12 cellular contexts compared by ENCODE assay signal in genomic region chr3:71052725-71053124, GRCh38.
A peak's percentile ranks its signal among the peaks of the same experiment; 100 is the strongest.
DNase-seq lines count a peak whose midpoint lies in the region; ATAC-seq and TF ChIP-seq lines count a peak whose summit lies in the region.
"Had no signal": no experiment of that assay in that cellular context is flagged by ENCODE, and none has a peak within 500 bp of the region (broad histone marks: within the 10 kb centered on the region; RNA-seq: fewer than 3 reads in every experiment).

No MANE protein-coding gene starts in this region.

- no peaks in the 10 kb centered on the region for H3K36me3 ChIP-seq in breast epithelium
- H3K36me3 ChIP-seq in mammary epithelial cell (ENCODE audit: insufficient read depth, low read length), result peaks cover 18% of the 10 kb centered on the region

- peaks cover 99% of the 10 kb centered on the region for H3K4me1 Mint-ChIP-seq in mesothelial cell of epicardium
- peaks cover 96% of the 10 kb centered on the region for H3K4me1 Mint-ChIP-seq in type B pancreatic cell (ENCODE audit: unreplicated experiment)

- no peaks in the 10 kb centered on the region for H3K27me3 ChIP-seq in breast epithelium
- H3K27me3 ChIP-seq in mammary epithelial cell (ENCODE audit: insufficient read depth, low read length), result no peaks in the 10 kb centered on the region

- H3K79me2 ChIP-seq in mammary epithelial cell (ENCODE audit: insufficient read depth, low read length), result peaks cover 89% of the 10 kb centered on the region

- H3K9ac ChIP-seq in mammary epithelial cell (ENCODE audit: insufficient read depth, low read length), result no peak overlapping the region

- BruUV-seq in mammary epithelial cell (replicated peaks; lab: Mats Ljungman, UMichigan), result no TSS peak

- no peaks in the 10 kb centered on the region for H3K9me3 ChIP-seq in breast epithelium
- H3K9me3 ChIP-seq in mammary epithelial cell (replicated peaks; ENCODE audit: insufficient read depth, low read length), result no peaks in the 10 kb centered on the region

- intact Hi-C loops in breast epithelium (cut with DNase I; ENCODE audit: low total_unique reads) (no loop called here), mammary epithelial cell (cut with micrococcal nuclease) (loop anchor here (10.0 kb wide), 1 partner anchor 632 kb away; no protein-coding TSS in a partner anchor), head of caudate nucleus (cut with DNase I) (no loop called here)

- H3K4me3 ChIP-seq in breast epithelium (no peak overlapping the region), mammary epithelial cell (replicated peaks in 1 of 3; ENCODE audit: insufficient read depth in 1 of 3, low read depth in 2 of 3, low read length in 3 of 3) (no peak overlapping the region)

- H3K27ac Mint-ChIP-seq in mesothelial cell of epicardium (peak overlapping the region; percentile 91), type B pancreatic cell (peak overlapping the region; percentile 42)

- no peak for TF ChIP-seq POLR2A in breast epithelium (IDR thresholded peaks at IDR 0.05)

- H3K4me1 ChIP-seq in breast epithelium (peaks cover 0 to 7% of the 10 kb centered on the region in 2 donors), mammary epithelial cell (ENCODE audit: insufficient read depth, low read length) (peaks cover 50% of the 10 kb centered on the region)

- no peak overlapping the region for H2AFZ ChIP-seq in mammary epithelial cell (ENCODE audit: low read depth, low read length)

- no peak overlapping the region for H3K4me2 ChIP-seq in mammary epithelial cell (ENCODE audit: insufficient read depth, low read depth, low read length)

- H3K27ac ChIP-seq in breast epithelium (peak overlapping the region; percentile 49 to 60), mammary epithelial cell (ENCODE audit: insufficient read depth, low read depth, low read length) (no peak overlapping the region), caudate nucleus (ENCODE audit: low read depth, low read length) (peak overlapping the region; percentile 14)

- CTCF ChIA-PET in mammary epithelial cell (lab: Charles Lee; ENCODE audit: low non-redundant PET), result no interaction called here

- H3K4me3 Mint-ChIP-seq in mesothelial cell of epicardium, result no peak overlapping the region
- H3K4me3 Mint-ChIP-seq in type B pancreatic cell, result peak overlapping the region; percentile 58

- DNase-seq in breast epithelium (ENCODE audit: low spot score in 2 of 2) (no peak), mammary epithelial cell (no peak), caudate nucleus (lab: John Stamatoyannopoulos, UW) (no peak), mesothelial cell of epicardium (ENCODE audit: low spot score in 2 of 2, unreplicated experiment in 2 of 2) (no peak), type B pancreatic cell (ENCODE audit: extremely low spot score, unreplicated experiment) (no peak), head of caudate nucleus (no peak)
- DNase-seq: ACHN; activated CD4-positive, alpha-beta T cell treated with anti-CD3 and anti-CD28 coated beads for 4 hours; activated gamma-delta T cell treated with Interleukin-2 at 50 U/mL for 16 hours had no signal

- dilution Hi-C loops in mammary epithelial cell (cut with HindIII; ENCODE audit: low sequenced_read_pairs), result no loop called here

- H3K36me3 Mint-ChIP-seq in mesothelial cell of epicardium (peaks cover 6% of the 10 kb centered on the region), type B pancreatic cell (peaks cover 25% of the 10 kb centered on the region)

- H4K20me1 ChIP-seq in mammary epithelial cell (ENCODE audit: insufficient read depth, low read length), result no peaks in the 10 kb centered on the region

- H3K9me3 Mint-ChIP-seq in mesothelial cell of epicardium, result no peaks in the 10 kb centered on the region
- no peaks in the 10 kb centered on the region for H3K9me3 Mint-ChIP-seq in type B pancreatic cell
- H3K9me3 Mint-ChIP-seq: IgD-negative memory B cell had no signal

- in situ Hi-C loops in mammary epithelial cell (cut with MboI; ENCODE audit: low sequenced_read_pairs in 2 of 2), result loop anchor here in 1 of 2 donors (25.0 kb wide), 1 partner anchor 535 kb away; the partner anchor contains the start of gene FOXP1

- TF ChIP-seq CTCF in breast epithelium (IDR thresholded peaks at IDR 0.05) (no peak), mammary epithelial cell (conservative IDR thresholded peaks at IDR 0.05 in 1 of 2, IDR thresholded peaks at IDR 0.05 in 1 of 2; ENCODE audit: extremely low read depth in 1 of 2, insufficient read depth in 1 of 2, low read depth in 1 of 2, low read length in 2 of 2) (no peak), mesothelial cell of epicardium (IDR thresholded peaks at IDR 0.05; ENCODE audit: unreplicated experiment) (no peak), type B pancreatic cell (conservative IDR thresholded peaks at IDR 0.05) (no peak)

- 96% methylated on average over 5 of the region's 5 CpGs for WGBS in mammary epithelial cell (ENCODE audit: low coverage, missing lambda C conversion rate)

- ATAC-seq in HG02623 (IDR thresholded peaks at IDR 0.05; ENCODE audit: unreplicated experiment) (no peak), GM21423 (IDR thresholded peaks at IDR 0.05; ENCODE audit: unreplicated experiment) (no peak)

- H3K27me3 Mint-ChIP-seq in mesothelial cell of epicardium (ENCODE audit: low read depth) (no peaks in the 10 kb centered on the region), type B pancreatic cell (no peaks in the 10 kb centered on the region)
- H3K27me3 Mint-ChIP-seq: IgD-negative memory B cell had no signal
